ENCODE assay signal across 22 cellular contexts in the genomic region with DNA sequence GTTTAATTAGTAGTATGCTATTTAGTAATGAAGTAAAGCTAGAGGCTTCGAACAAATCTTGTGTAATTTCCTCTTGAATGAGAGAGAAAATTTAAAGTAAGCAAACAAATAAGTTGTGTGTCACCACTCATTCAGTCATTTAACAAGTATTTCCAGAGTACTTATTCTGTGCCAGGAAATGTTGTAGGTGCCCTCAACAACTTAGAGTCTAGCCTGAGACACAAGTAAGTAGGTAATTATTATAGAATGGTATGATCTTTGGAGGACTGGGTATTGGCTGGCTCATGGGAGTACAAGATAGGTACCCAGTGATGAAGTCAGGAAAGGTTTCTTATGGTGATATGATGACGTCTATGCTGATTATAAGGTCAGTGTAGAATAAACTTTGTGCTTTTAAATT. TPM values are rescaled to one million over a fixed set of nuclear protein-coding genes. Genes with fewer than 3 reads are reported as not detected.
DNase-seq lines count a peak whose midpoint lies in the region; ATAC-seq, FAIRE-seq and TF ChIP-seq lines count a peak whose summit lies in the region.
"Had no signal": no experiment of that assay in that cellular context is flagged by ENCODE, and none has a peak within 500 bp of the region (broad histone marks: within the 10 kb centered on the region; RNA-seq: fewer than 3 reads in every experiment).

No MANE protein-coding gene starts in this region.

- no peak overlapping the region for H3K4me3 ChIP-seq in GM23248
- no peak overlapping the region for H3K4me3 ChIP-seq in bronchial epithelial cell (ENCODE audit: low read depth, low read length)
- H3K4me3 ChIP-seq in upper lobe of right lung = no peak overlapping the region
- H3K4me3 ChIP-seq: HAP-1, K562 had no signal

- in situ Hi-C loops in GM23248 (cut with MboI) = no loop called here

- intact Hi-C loops in upper lobe of right lung (cut with DNase I) (no loop called here), MCF 10A (cut with micrococcal nuclease) (no loop called here)

- H3K36me3 ChIP-seq in GM23248 (ENCODE audit: low read depth) (no peaks in the 10 kb centered on the region), bronchial epithelial cell (ENCODE audit: control insufficient read depth, insufficient read depth, low read length) (no peaks in the 10 kb centered on the region), upper lobe of right lung (no peaks in the 10 kb centered on the region)

- 86 to 88% methylated on average over 2 of the region's 2 CpGs for WGBS in GM23248 (ENCODE audit: low coverage in 1 of 2, low lambda C conversion rate in 2 of 2, missing lambda C conversion rate in 2 of 2), 2 experiments

- H3K27me3 Mint-ChIP-seq in MCF 10A (ENCODE audit: insufficient read depth, unreplicated experiment) = no peaks in the 10 kb centered on the region
- H3K27me3 Mint-ChIP-seq: CD4-positive, alpha-beta T cell had no signal

- CTCF ChIA-PET in MCF 10A (lab: Yijun Ruan, JAX) = interaction anchor here (0.6 to 7.9 kb wide), 6 partner anchors 16 to 262 kb away, joined by 3 to 118 read pairs (median 6); no protein-coding TSS in a partner anchor

- no peak overlapping the region for H3K27ac Mint-ChIP-seq in MCF 10A (ENCODE audit: low read depth, unreplicated experiment)
- H3K27ac Mint-ChIP-seq: CD4-positive, alpha-beta T cell had no signal

- no TSS peak for BruUV-seq in MCF 10A (replicated peaks; lab: Mats Ljungman, UMichigan)

- H3K4me3 Mint-ChIP-seq in MCF 10A (ENCODE audit: unreplicated experiment) = no peak overlapping the region
- H3K4me3 Mint-ChIP-seq: CD4-positive, alpha-beta T cell had no signal

- H3K79me2 ChIP-seq in GM23248 (ENCODE audit: insufficient read depth) = no peaks in the 10 kb centered on the region

- no peaks in the 10 kb centered on the region for H3F3A ChIP-seq in GM23248 (ENCODE audit: insufficient read depth)

- no peaks in the 10 kb centered on the region for H3K4me1 ChIP-seq in GM23248 (ENCODE audit: insufficient read depth)
- H3K4me1 ChIP-seq in upper lobe of right lung = no peaks in the 10 kb centered on the region

- no peak overlapping the region for H3K4me2 ChIP-seq in GM23248 (ENCODE audit: unreplicated experiment)

- H3K27me3 ChIP-seq in GM23248 (replicated peaks; ENCODE audit: insufficient read depth) (no peaks in the 10 kb centered on the region), bronchial epithelial cell (ENCODE audit: control insufficient read depth, insufficient read depth, low read length) (no peaks in the 10 kb centered on the region), upper lobe of right lung (no peaks in the 10 kb centered on the region)

- FAIRE-seq in bronchial epithelial cell (lab: Jason Lieb, UNC) = no peak
- FAIRE-seq: A204.1, G401.6, GM12891, GM19239, HTR-8/SVneo, K562 had no signal

- H3K9me3 ChIP-seq in GM23248 (ENCODE audit: low read depth) (no peaks in the 10 kb centered on the region), upper lobe of right lung (no peaks in the 10 kb centered on the region)
- H3K9me3 ChIP-seq: HAP-1 had no signal

- no peak overlapping the region for H2AFZ ChIP-seq in GM23248

- peaks cover 6% of the 10 kb centered on the region for H3K36me3 Mint-ChIP-seq in MCF 10A (ENCODE audit: insufficient read depth, unreplicated experiment)

- H3K27ac ChIP-seq in GM23248 (no peak overlapping the region), upper lobe of right lung (no peak overlapping the region)
- H3K27ac ChIP-seq: C4-2B had no signal

- no peak overlapping the region for H3K9ac ChIP-seq in GM23248

- TF ChIP-seq CTCF in bronchial epithelial cell (IDR thresholded peaks at IDR 0.05; ENCODE audit: insufficient read depth, low read length, severe bottlenecking) (no peak), upper lobe of right lung (IDR thresholded peaks at IDR 0.05) (no peak), omental fat pad (IDR thresholded peaks at IDR 0.05) (no peak), MCF 10A (IDR thresholded peaks at IDR 0.05; ENCODE audit: unreplicated experiment) (no peak)

- POLR2A ChIA-PET in MCF 10A (lab: Yijun Ruan, JAX) = interaction anchor here (3.4 kb wide), 1 partner anchor 18 kb away, joined by 14 read pairs; a partner anchor contains a TSS

- H3K4me1 Mint-ChIP-seq in MCF 10A (ENCODE audit: insufficient read depth, unreplicated experiment) = no peaks in the 10 kb centered on the region

- peak; percentile 5 for DNase-seq in GM23248
- peak; percentile 60 for DNase-seq in bronchial epithelial cell (ENCODE audit: low read depth)
- peak; percentile 5 for DNase-seq in kidney tubule cell (ENCODE audit: low spot score)
- no peak for DNase-seq in upper lobe of right lung
- no peak for DNase-seq in globus pallidus (ENCODE audit: low spot score)
- no peak for DNase-seq in omental fat pad (ENCODE audit: low spot score)
- DNase-seq in MCF 10A (ENCODE audit: unreplicated experiment) = no peak
- DNase-seq: ACHN; AML-193; CD4-positive, alpha-beta T cell; DMS53; DND-41; IMR-90 had no signal

- H3K9me3 Mint-ChIP-seq in MCF 10A (ENCODE audit: unreplicated experiment) = no peaks in the 10 kb centered on the region

- no peaks in the 10 kb centered on the region for H3K9me2 ChIP-seq in GM23248 (ENCODE audit: insufficient read depth)

- peak; percentile 73 for ATAC-seq in upper lobe of right lung
- no peak for ATAC-seq in omental fat pad (ENCODE audit: low FRiP score)
- ATAC-seq in HG03025 (IDR thresholded peaks at IDR 0.05; ENCODE audit: low FRiP score, unreplicated experiment) = no peak
- ATAC-seq: K562 had no signal

- H4K20me1 ChIP-seq in GM23248 (ENCODE audit: insufficient read depth) = no peaks in the 10 kb centered on the region

RNA-seq across cellular contexts. Expression of a gene that starts 17.4 kb away (rescaled TPM):
- 7.8 and 12.8 TPM in 2 replicates for total RNA-seq in GM23248 (2014; rRNA removed; shearing (Covaris generic))
- polyA plus RNA-seq in GM23248 (2016; fragmentation: Nextera tagmentation; extraction: Ambion mirVana) = 6.9 and 8.2 TPM in 2 replicates
- total RNA-seq in bronchial epithelial cell (4.7 and 4.9 TPM in 2 replicates), upper lobe of right lung (6.1 TPM), omental fat pad (1 to 10 TPM; 1.9 to 7.1 (median 3.5) TPM), MCF 10A (2022) (2.8 and 4.1 TPM in 2 replicates)

Comparison
In these comparisons a context has a peak if more than half of its experiments do, and no peak if none do; other contexts are left out.
1. DNase-seq: peak in GM23248 (single experiment), bronchial epithelial cell (single experiment) and kidney tubule cell (single experiment); none in upper lobe of right lung (single experiment), globus pallidus (single experiment), omental fat pad (single experiment) and MCF 10A (single experiment).